In the genomic region with DNA sequence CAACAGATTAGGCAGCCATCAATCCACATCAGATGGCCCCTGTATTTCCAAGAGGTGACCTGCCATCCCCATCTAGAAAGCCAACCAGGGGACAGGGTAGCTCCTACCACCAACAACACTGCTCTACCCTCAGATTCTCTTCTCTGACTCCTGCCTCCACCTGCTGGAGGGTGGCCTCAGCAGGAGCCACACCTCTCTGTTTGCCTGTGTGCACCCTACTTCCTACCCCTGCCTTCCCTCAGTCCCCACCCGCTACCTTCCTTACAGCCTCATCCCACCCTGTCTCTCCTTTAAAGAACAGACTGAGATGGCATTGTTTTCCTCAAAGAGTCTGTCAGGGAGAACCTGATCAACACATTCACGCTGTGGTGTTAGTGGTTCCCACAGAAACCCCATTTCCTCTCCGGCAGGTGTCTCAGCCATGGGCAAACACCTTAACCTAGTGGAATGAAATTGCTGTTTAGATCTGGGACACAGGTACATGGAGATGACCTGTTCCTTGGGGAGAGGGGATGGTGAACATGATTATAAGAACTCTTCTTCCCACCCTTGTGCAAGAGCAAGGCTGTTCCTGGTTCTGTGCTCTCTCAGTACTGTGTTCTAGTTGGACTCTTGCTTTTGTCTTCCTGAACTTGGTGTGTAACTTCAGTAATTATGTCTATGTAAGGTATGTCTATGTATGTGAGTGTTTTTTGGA, we compare ENCODE assay signal across 8 cellular contexts. TPM values are rescaled to one million over a fixed set of nuclear protein-coding genes. Genes with fewer than 3 reads are reported as not detected.
A peak's percentile ranks its signal among the peaks of the same experiment; 100 is the strongest.
DNase-seq lines count a peak whose midpoint lies in the region; ATAC-seq and TF ChIP-seq lines count a peak whose summit lies in the region.

No MANE protein-coding gene starts in this region.

- no peaks in the 10 kb centered on the region for H3K9me3 Mint-ChIP-seq in dendritic cell treated with granulocyte-macrophage colony-stimulating factor and Interleukin-4, amounts not matched to agents 40 ng/mL and 50 ng/mL, for 4 days

- TF ChIP-seq POLR2A in sigmoid colon (IDR thresholded peaks at IDR 0.05), result no peak

- H3K27me3 ChIP-seq in NT2/D1 (ENCODE audit: insufficient read depth, insufficient read length) (peaks cover 7% of the 10 kb centered on the region), sigmoid colon (no peaks in the 10 kb centered on the region)

- DNase-seq in NCI-H748 (lab: John Stamatoyannopoulos, UW; ENCODE audit: unreplicated experiment), result peak; percentile 42
- no peak for DNase-seq in NCI-H748 treated with DMSO at 0.1 percent for 48 hours (lab: John Stamatoyannopoulos, UW)
- DNase-seq in NT2/D1 (ENCODE audit: low read depth, low spot score), result no peak
- DNase-seq in sigmoid colon, result no peak
- DNase-seq in Kasumi-1 (lab: John Stamatoyannopoulos, UW), result no peak
- DNase-seq in NCI-H146 (lab: John Stamatoyannopoulos, UW), result no peak

- H3K27ac ChIP-seq in sigmoid colon, result peak overlapping the region in 3 of 4 donors; percentile 87 to 91 (median 90)

- H3K4me3 ChIP-seq in NT2/D1 (ENCODE audit: insufficient read length, low read depth) (no peak overlapping the region), sigmoid colon (no peak overlapping the region)

- H3K27me3 Mint-ChIP-seq in dendritic cell treated with granulocyte-macrophage colony-stimulating factor and Interleukin-4, amounts not matched to agents 40 ng/mL and 50 ng/mL, for 4 days, result no peaks in the 10 kb centered on the region

- peak overlapping the region; percentile 83 for H3K9ac ChIP-seq in NT2/D1 (ENCODE audit: insufficient read length, low read depth)

- peaks cover 51% of the 10 kb centered on the region for H3K36me3 Mint-ChIP-seq in dendritic cell treated with granulocyte-macrophage colony-stimulating factor and Interleukin-4, amounts not matched to agents 40 ng/mL and 50 ng/mL, for 4 days (ENCODE audit: low read depth)

- no peak for TF ChIP-seq EP300 in sigmoid colon (IDR thresholded peaks at IDR 0.05)

- 19 to 55% methylated on average over 3 of the region's 3 CpGs for WGBS in sigmoid colon, 2 donors

- H3K9me3 ChIP-seq in NT2/D1 (ENCODE audit: insufficient read depth, low read length), result no peaks in the 10 kb centered on the region
- no peaks in the 10 kb centered on the region for H3K9me3 ChIP-seq in sigmoid colon

- peaks cover 6% of the 10 kb centered on the region for H3K36me3 ChIP-seq in NT2/D1 (ENCODE audit: insufficient read depth, insufficient read length, low read length)
- no peaks in the 10 kb centered on the region for H3K36me3 ChIP-seq in sigmoid colon

- no peak for TF ChIP-seq CTCF in sigmoid colon (IDR thresholded peaks at IDR 0.05)

- intact Hi-C loops in dendritic cell treated with granulocyte-macrophage colony-stimulating factor and Interleukin-4, amounts not matched to agents 40 ng/mL and 50 ng/mL, for 4 days (cut with micrococcal nuclease), result loop anchor here (5.0 kb wide), 1 partner anchor 205 kb away; a partner anchor contains a TSS
- intact Hi-C loops in sigmoid colon (cut with DNase I), result loop anchor here (2.0 to 5.0 kb wide), 3 partner anchors 49 to 205 kb away; a partner anchor contains a TSS

- H3K4me1 ChIP-seq in NT2/D1 (ENCODE audit: insufficient read depth, insufficient read length) (no peaks in the 10 kb centered on the region), sigmoid colon (peaks cover 0 to 49% (median 41%) of the 10 kb centered on the region in 4 donors)

- ATAC-seq in GM19023 (IDR thresholded peaks at IDR 0.05; ENCODE audit: unreplicated experiment), result no peak

- peaks cover 61% of the 10 kb centered on the region for H3K4me1 Mint-ChIP-seq in dendritic cell treated with granulocyte-macrophage colony-stimulating factor and Interleukin-4, amounts not matched to agents 40 ng/mL and 50 ng/mL, for 4 days (ENCODE audit: low read depth)

- peak overlapping the region; percentile 75 for H3K27ac Mint-ChIP-seq in dendritic cell treated with granulocyte-macrophage colony-stimulating factor and Interleukin-4, amounts not matched to agents 40 ng/mL and 50 ng/mL, for 4 days

- peak overlapping the region; percentile 97 for H3K4me3 Mint-ChIP-seq in dendritic cell treated with granulocyte-macrophage colony-stimulating factor and Interleukin-4, amounts not matched to agents 40 ng/mL and 50 ng/mL, for 4 days

RNA-seq across cellular contexts. Expression of a gene that starts 1.8 kb away (rescaled TPM):
- total RNA-seq in sigmoid colon, result 10 to 100 TPM; 26.0 to 48.2 (median 37.2) TPM
- polyA plus RNA-seq in sigmoid colon, result 100 to 1,000 TPM in 1 of 3 donors, 10 to 100 TPM in 2; 33.0 to 117 (median 48.6) TPM

RNA-seq across cellular contexts. Expression of a gene that starts 50.6 kb away (rescaled TPM):
- 100 to 1,000 TPM; 147 to 317 (median 226) TPM for total RNA-seq in sigmoid colon
- polyA plus RNA-seq in sigmoid colon, result 100 to 1,000 TPM in 2 of 3 donors, 10 to 100 TPM in 1; 45.6 to 198 (median 163) TPM
